1 cellular context compared by ENCODE assay signal in the genomic region with DNA sequence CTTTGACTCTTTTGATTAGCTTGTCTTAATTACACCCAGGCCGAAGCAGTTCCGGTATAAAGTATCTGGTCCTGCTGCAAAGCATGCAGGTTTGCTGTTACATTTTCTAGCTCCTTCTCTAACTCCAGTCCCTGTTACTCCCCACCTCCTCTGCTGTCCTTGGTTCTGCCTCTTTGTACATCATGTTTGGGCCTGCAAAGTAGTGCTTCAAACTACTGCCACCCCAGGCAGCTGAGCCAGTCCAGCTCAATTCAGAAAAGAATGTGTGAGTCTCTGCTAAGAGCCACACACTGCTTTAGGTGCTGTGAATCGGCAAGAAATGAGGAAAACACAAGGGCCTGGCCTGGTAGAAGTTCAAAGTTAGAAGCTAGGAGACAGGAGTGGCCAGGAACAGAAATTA.
TF ChIP-seq lines count a peak whose summit lies in the region.

No MANE protein-coding gene starts in this region.

TF ChIP-seq in SK-N-SH treated with all-trans-retinoic acid at 6 μM for 48 hours, 23 proteins besides CTCF, POLR2A, EP300 and RAD21 (continued from another document):
- TF ChIP-seq, protein P1, sequence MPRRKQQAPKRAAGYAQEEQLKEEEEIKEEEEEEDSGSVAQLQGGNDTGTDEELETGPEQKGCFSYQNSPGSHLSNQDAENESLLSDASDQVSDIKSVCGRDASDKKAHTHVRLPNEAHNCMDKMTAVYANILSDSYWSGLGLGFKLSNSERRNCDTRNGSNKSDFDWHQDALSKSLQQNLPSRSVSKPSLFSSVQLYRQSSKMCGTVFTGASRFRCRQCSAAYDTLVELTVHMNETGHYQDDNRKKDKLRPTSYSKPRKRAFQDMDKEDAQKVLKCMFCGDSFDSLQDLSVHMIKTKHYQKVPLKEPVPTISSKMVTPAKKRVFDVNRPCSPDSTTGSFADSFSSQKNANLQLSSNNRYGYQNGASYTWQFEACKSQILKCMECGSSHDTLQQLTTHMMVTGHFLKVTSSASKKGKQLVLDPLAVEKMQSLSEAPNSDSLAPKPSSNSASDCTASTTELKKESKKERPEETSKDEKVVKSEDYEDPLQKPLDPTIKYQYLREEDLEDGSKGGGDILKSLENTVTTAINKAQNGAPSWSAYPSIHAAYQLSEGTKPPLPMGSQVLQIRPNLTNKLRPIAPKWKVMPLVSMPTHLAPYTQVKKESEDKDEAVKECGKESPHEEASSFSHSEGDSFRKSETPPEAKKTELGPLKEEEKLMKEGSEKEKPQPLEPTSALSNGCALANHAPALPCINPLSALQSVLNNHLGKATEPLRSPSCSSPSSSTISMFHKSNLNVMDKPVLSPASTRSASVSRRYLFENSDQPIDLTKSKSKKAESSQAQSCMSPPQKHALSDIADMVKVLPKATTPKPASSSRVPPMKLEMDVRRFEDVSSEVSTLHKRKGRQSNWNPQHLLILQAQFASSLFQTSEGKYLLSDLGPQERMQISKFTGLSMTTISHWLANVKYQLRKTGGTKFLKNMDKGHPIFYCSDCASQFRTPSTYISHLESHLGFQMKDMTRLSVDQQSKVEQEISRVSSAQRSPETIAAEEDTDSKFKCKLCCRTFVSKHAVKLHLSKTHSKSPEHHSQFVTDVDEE (CRISPR knock-in tag; IDR thresholded peaks at IDR 0.05): no peak
- TF ChIP-seq ZC3H10 (CRISPR knock-in tag; IDR thresholded peaks at IDR 0.05) (no peak), ISL1 (CRISPR knock-in tag; IDR thresholded peaks at IDR 0.05) (no peak), OSR1 (CRISPR knock-in tag; IDR thresholded peaks at IDR 0.05) (no peak), ZNF565 (CRISPR knock-in tag; conservative IDR thresholded peaks at IDR 0.05; ENCODE audit: low read depth) (no peak)
